In genomic region chr10:47028466-47028865, GRCh38 we compare ENCODE assay signal across 25 cellular contexts.
DNase-seq lines count a peak whose midpoint lies in the region; ATAC-seq and TF ChIP-seq lines count a peak whose summit lies in the region.
"Had no signal": no experiment of that assay in that cellular context is flagged by ENCODE, and none has a peak within 500 bp of the region (broad histone marks: within the 10 kb centered on the region; RNA-seq: fewer than 3 reads in every experiment).

No MANE protein-coding gene starts in this region.

- no peak overlapping the region for H3K4me3 ChIP-seq in BLaER1 treated with 17β-estradiol and CSF1 and Interleukin-3, amounts not matched to agents 10 nM and 100 nM
- H3K4me3 ChIP-seq in body of pancreas, result no peak overlapping the region
- H3K4me3 ChIP-seq in lower lobe of right lung, result no peak overlapping the region
- H3K4me3 ChIP-seq: gastroesophageal sphincter, SJCRH30, upper lobe of left lung had no signal

- peaks cover 3% of the 10 kb centered on the region for H3K4me1 Mint-ChIP-seq in activated CD4-positive, alpha-beta T cell treated with anti-CD3 and anti-CD28 coated beads, Interleukin-2, amount 10 ng/mL, durations not matched to agents 7 days and 5 days
- peaks cover 5% of the 10 kb centered on the region for H3K4me1 Mint-ChIP-seq in activated CD4-positive, alpha-beta T cell treated with anti-CD3 and anti-CD28 coated beads for 36 hours
- no peaks in the 10 kb centered on the region for H3K4me1 Mint-ChIP-seq in stimulated activated effector memory CD8-positive, alpha-beta T cell treated with anti-CD3 and anti-CD28 coated beads, Interleukin-12 subunit alpha, Interleukin-12 subunit beta, amount 100 ng/mL, for 72 hours
- no peaks in the 10 kb centered on the region for H3K4me1 Mint-ChIP-seq in stimulated activated memory B cell treated with anti-CD40 and anti-IgM and Interleukin-4, amounts not matched to agents 10 μg/mL and 1 μg/mL and 100 μg/mL, for 72 hours

- no peaks in the 10 kb centered on the region for H3K36me3 Mint-ChIP-seq in activated CD4-positive, alpha-beta T cell treated with anti-CD3 and anti-CD28 coated beads, Interleukin-2, amount 10 ng/mL, durations not matched to agents 7 days and 5 days (ENCODE audit: low read depth)
- H3K36me3 Mint-ChIP-seq in activated CD4-positive, alpha-beta T cell treated with anti-CD3 and anti-CD28 coated beads for 36 hours (ENCODE audit: low read depth), result no peaks in the 10 kb centered on the region
- no peaks in the 10 kb centered on the region for H3K36me3 Mint-ChIP-seq in stimulated activated effector memory CD8-positive, alpha-beta T cell treated with anti-CD3 and anti-CD28 coated beads, Interleukin-12 subunit alpha, Interleukin-12 subunit beta, amount 100 ng/mL, for 72 hours
- no peaks in the 10 kb centered on the region for H3K36me3 Mint-ChIP-seq in stimulated activated memory B cell treated with anti-CD40 and anti-IgM and Interleukin-4, amounts not matched to agents 10 μg/mL and 1 μg/mL and 100 μg/mL, for 72 hours
- H3K36me3 Mint-ChIP-seq: activated naive CD8-positive, alpha-beta T cell; memory B cell had no signal

- peak; percentile 0 for DNase-seq in activated CD4-positive, alpha-beta T cell treated with anti-CD3 and anti-CD28 coated beads, Interleukin-2, amount 10 ng/mL, durations not matched to agents 7 days and 5 days
- no peak for DNase-seq in activated CD4-positive, alpha-beta T cell treated with anti-CD3 and anti-CD28 coated beads for 36 hours
- DNase-seq in body of pancreas (peak in 3 of 4 donors; percentile 2 to 7 (median 5)), sciatic nerve (ENCODE audit: low spot score) (peak; percentile 38), lower lobe of right lung (no peak)
- DNase-seq in stimulated activated effector memory CD8-positive, alpha-beta T cell treated with anti-CD3 and anti-CD28 coated beads, Interleukin-12 subunit alpha, Interleukin-12 subunit beta, amount 100 ng/mL, for 72 hours (ENCODE audit: low spot score in 2 of 2), result no peak
- DNase-seq: DMS79; effector CD4-positive, alpha-beta T cell; hippocampal formation; Karpas-422; NCI-H146; NCI-H446; right cardiac atrium; SJCRH30; stimulated activated CD4-positive, alpha-beta T cell treated with anti-CD3 and anti-CD28 coated beads, Interleukin-12 subunit alpha, Interleukin-12 subunit beta, amount 100 ng/mL, for 4 hours; stimulated activated CD4-positive, alpha-beta T cell treated with anti-CD3 and anti-CD28 coated beads, Interleukin-4, amount 100 ng/mL, for 1 hour; SW 1271; T-helper 9 cell had no signal

- no peaks in the 10 kb centered on the region for H3K36me3 ChIP-seq in BLaER1 treated with 17β-estradiol and CSF1 and Interleukin-3, amounts not matched to agents 10 nM and 100 nM
- no peaks in the 10 kb centered on the region for H3K36me3 ChIP-seq in body of pancreas (replicated peaks in 1 of 2; ENCODE audit: insufficient read depth in 1 of 2, low read depth in 2 of 2)
- no peaks in the 10 kb centered on the region for H3K36me3 ChIP-seq in lower lobe of right lung
- H3K36me3 ChIP-seq: gastroesophageal sphincter, SJCRH30, upper lobe of left lung had no signal

- no peaks in the 10 kb centered on the region for H3K9me3 Mint-ChIP-seq in activated CD4-positive, alpha-beta T cell treated with anti-CD3 and anti-CD28 coated beads, Interleukin-2, amount 10 ng/mL, durations not matched to agents 7 days and 5 days
- no peaks in the 10 kb centered on the region for H3K9me3 Mint-ChIP-seq in activated CD4-positive, alpha-beta T cell treated with anti-CD3 and anti-CD28 coated beads for 36 hours (ENCODE audit: low read depth)
- H3K9me3 Mint-ChIP-seq in stimulated activated effector memory CD8-positive, alpha-beta T cell treated with anti-CD3 and anti-CD28 coated beads, Interleukin-12 subunit alpha, Interleukin-12 subunit beta, amount 100 ng/mL, for 72 hours, result no peaks in the 10 kb centered on the region
- no peaks in the 10 kb centered on the region for H3K9me3 Mint-ChIP-seq in stimulated activated memory B cell treated with anti-CD40 and anti-IgM and Interleukin-4, amounts not matched to agents 10 μg/mL and 1 μg/mL and 100 μg/mL, for 72 hours
- H3K9me3 Mint-ChIP-seq: memory B cell had no signal

- TF ChIP-seq CTCF in body of pancreas (IDR thresholded peaks at IDR 0.05), result no peak
- TF ChIP-seq CTCF in lower lobe of right lung (IDR thresholded peaks at IDR 0.05), result no peak

- H4K20me1 ChIP-seq in BLaER1 treated with 17β-estradiol and CSF1 and Interleukin-3, amounts not matched to agents 10 nM and 100 nM, result no peaks in the 10 kb centered on the region

- no peak for TF ChIP-seq POLR2A in body of pancreas (IDR thresholded peaks at IDR 0.05)

- intact Hi-C loops in activated CD4-positive, alpha-beta T cell treated with anti-CD3 and anti-CD28 coated beads for 36 hours (cut with DNase I, micrococcal nuclease), result loop anchor here in 1 of 2 experiments (1.0 kb wide), 1 partner anchor 312 kb away; no protein-coding TSS in a partner anchor
- intact Hi-C loops in body of pancreas (cut with DNase I) (loop anchor here (5.0 kb wide), 1 partner anchor 289 kb away; no protein-coding TSS in a partner anchor), sciatic nerve (cut with DNase I) (no loop called here), lower lobe of right lung (cut with DNase I) (no loop called here)

- ATAC-seq in activated CD4-positive, alpha-beta T cell treated with anti-CD3 and anti-CD28 coated beads for 36 hours, result no peak
- no peak for ATAC-seq in body of pancreas
- no peak for ATAC-seq in sciatic nerve
- no peak for ATAC-seq in stimulated activated effector memory CD8-positive, alpha-beta T cell treated with anti-CD3 and anti-CD28 coated beads, Interleukin-12 subunit alpha, Interleukin-12 subunit beta, amount 100 ng/mL, for 72 hours
- no peak for ATAC-seq in stimulated activated memory B cell treated with anti-CD40 and anti-IgM and Interleukin-4, amounts not matched to agents 10 μg/mL and 1 μg/mL and 100 μg/mL, for 72 hours
- ATAC-seq in lower lobe of right lung, result no peak
- ATAC-seq: gastroesophageal sphincter, right cardiac atrium had no signal

- peaks cover 0 to 14% (median 11%) of the 10 kb centered on the region in 10 experiments; a peak in 13 of 20 replicates for H3K4me1 ChIP-seq in BLaER1 treated with 17β-estradiol and CSF1 and Interleukin-3, amounts not matched to agents 10 nM and 100 nM
- no peaks in the 10 kb centered on the region for H3K4me1 ChIP-seq in body of pancreas
- no peaks in the 10 kb centered on the region for H3K4me1 ChIP-seq in lower lobe of right lung
- H3K4me1 ChIP-seq: SJCRH30, upper lobe of left lung had no signal

- CTCF ChIA-PET in activated CD4-positive, alpha-beta T cell treated with anti-CD3 and anti-CD28 coated beads, Interleukin-2, amount 10 ng/mL, durations not matched to agents 7 days and 5 days (lab: Charles Lee), result interaction anchor here (0.7 to 1.1 kb wide), 2 partner anchors 17 to 125 kb away, joined by 3 read pairs; no protein-coding TSS in a partner anchor
- CTCF ChIA-PET in activated CD4-positive, alpha-beta T cell treated with anti-CD3 and anti-CD28 coated beads for 36 hours (lab: Charles Lee), result interaction anchor here (1.1 kb wide), 1 partner anchor 19 kb away, joined by 3 read pairs; no protein-coding TSS in a partner anchor

- POLR2A ChIA-PET in activated CD4-positive, alpha-beta T cell treated with anti-CD3 and anti-CD28 coated beads, Interleukin-2, amount 10 ng/mL, durations not matched to agents 7 days and 5 days (lab: Charles Lee), result no interaction called here
- POLR2A ChIA-PET in activated CD4-positive, alpha-beta T cell treated with anti-CD3 and anti-CD28 coated beads for 36 hours (lab: Charles Lee), result no interaction called here

- H3K27me3 ChIP-seq in BLaER1 treated with 17β-estradiol and CSF1 and Interleukin-3, amounts not matched to agents 10 nM and 100 nM, result no peaks in the 10 kb centered on the region
- no peaks in the 10 kb centered on the region for H3K27me3 ChIP-seq in body of pancreas
- no peaks in the 10 kb centered on the region for H3K27me3 ChIP-seq in lower lobe of right lung (ENCODE audit: low read depth)
- H3K27me3 ChIP-seq: gastroesophageal sphincter, SJCRH30, upper lobe of left lung had no signal

- H3K4me3 Mint-ChIP-seq in activated CD4-positive, alpha-beta T cell treated with anti-CD3 and anti-CD28 coated beads, Interleukin-2, amount 10 ng/mL, durations not matched to agents 7 days and 5 days, result no peak overlapping the region
- H3K4me3 Mint-ChIP-seq in activated CD4-positive, alpha-beta T cell treated with anti-CD3 and anti-CD28 coated beads for 36 hours, result no peak overlapping the region
- H3K4me3 Mint-ChIP-seq in stimulated activated effector memory CD8-positive, alpha-beta T cell treated with anti-CD3 and anti-CD28 coated beads, Interleukin-12 subunit alpha, Interleukin-12 subunit beta, amount 100 ng/mL, for 72 hours, result no peak overlapping the region
- no peak overlapping the region for H3K4me3 Mint-ChIP-seq in stimulated activated memory B cell treated with anti-CD40 and anti-IgM and Interleukin-4, amounts not matched to agents 10 μg/mL and 1 μg/mL and 100 μg/mL, for 72 hours
- H3K4me3 Mint-ChIP-seq: activated naive CD8-positive, alpha-beta T cell; memory B cell had no signal

- no peaks in the 10 kb centered on the region for H3K27me3 Mint-ChIP-seq in activated CD4-positive, alpha-beta T cell treated with anti-CD3 and anti-CD28 coated beads, Interleukin-2, amount 10 ng/mL, durations not matched to agents 7 days and 5 days
- H3K27me3 Mint-ChIP-seq in activated CD4-positive, alpha-beta T cell treated with anti-CD3 and anti-CD28 coated beads for 36 hours, result peaks cover 6% of the 10 kb centered on the region
- H3K27me3 Mint-ChIP-seq in stimulated activated memory B cell treated with anti-CD40 and anti-IgM and Interleukin-4, amounts not matched to agents 10 μg/mL and 1 μg/mL and 100 μg/mL, for 72 hours, result peaks cover 22% of the 10 kb centered on the region
- H3K27me3 Mint-ChIP-seq: activated naive CD8-positive, alpha-beta T cell had no signal

- H3K9me3 ChIP-seq in BLaER1 treated with 17β-estradiol and CSF1 and Interleukin-3, amounts not matched to agents 10 nM and 100 nM (replicated peaks in 1 of 11), result no peaks in the 10 kb centered on the region
- no peaks in the 10 kb centered on the region for H3K9me3 ChIP-seq in body of pancreas
- H3K9me3 ChIP-seq in lower lobe of right lung, result no peaks in the 10 kb centered on the region
- H3K9me3 ChIP-seq: gastroesophageal sphincter, SJCRH30, upper lobe of left lung had no signal

- peak overlapping the region in 8 of 11 experiments; percentile 23 to 66 (median 48); a peak in 12 of 22 replicates for H3K4me2 ChIP-seq in BLaER1 treated with 17β-estradiol and CSF1 and Interleukin-3, amounts not matched to agents 10 nM and 100 nM

- no peak overlapping the region for H3K27ac Mint-ChIP-seq in activated CD4-positive, alpha-beta T cell treated with anti-CD3 and anti-CD28 coated beads, Interleukin-2, amount 10 ng/mL, durations not matched to agents 7 days and 5 days
- H3K27ac Mint-ChIP-seq in activated CD4-positive, alpha-beta T cell treated with anti-CD3 and anti-CD28 coated beads for 36 hours, result no peak overlapping the region
- H3K27ac Mint-ChIP-seq in stimulated activated effector memory CD8-positive, alpha-beta T cell treated with anti-CD3 and anti-CD28 coated beads, Interleukin-12 subunit alpha, Interleukin-12 subunit beta, amount 100 ng/mL, for 72 hours, result no peak overlapping the region
- H3K27ac Mint-ChIP-seq in stimulated activated memory B cell treated with anti-CD40 and anti-IgM and Interleukin-4, amounts not matched to agents 10 μg/mL and 1 μg/mL and 100 μg/mL, for 72 hours, result no peak overlapping the region
- H3K27ac Mint-ChIP-seq: activated naive CD8-positive, alpha-beta T cell; memory B cell had no signal

- H3K27ac ChIP-seq in BLaER1 treated with 17β-estradiol and CSF1 and Interleukin-3, amounts not matched to agents 10 nM and 100 nM, result no peak overlapping the region
- H3K27ac ChIP-seq in body of pancreas (no peak overlapping the region), lower lobe of right lung (no peak overlapping the region)
- H3K27ac ChIP-seq: 22Rv1, SJCRH30, upper lobe of left lung had no signal

- H3K9ac ChIP-seq in BLaER1 treated with 17β-estradiol and CSF1 and Interleukin-3, amounts not matched to agents 10 nM and 100 nM, result no peak overlapping the region

- 79 to 87% methylated on average over 8 of the region's 8 CpGs for WGBS in body of pancreas, 2 donors

Comparison
In these comparisons a context has a peak if more than half of its experiments do, and no peak if none do; other contexts are left out.
1. DNase-seq: peak in activated CD4-positive, alpha-beta T cell treated with anti-CD3 and anti-CD28 coated beads, Interleukin-2, amount 10 ng/mL, durations not matched to agents 7 days and 5 days (single experiment), body of pancreas (3 of 4) and sciatic nerve (single experiment); none in activated CD4-positive, alpha-beta T cell treated with anti-CD3 and anti-CD28 coated beads for 36 hours (single experiment), stimulated activated effector memory CD8-positive, alpha-beta T cell treated with anti-CD3 and anti-CD28 coated beads, Interleukin-12 subunit alpha, Interleukin-12 subunit beta, amount 100 ng/mL, for 72 hours (0 of 2) and lower lobe of right lung (single experiment).